In genomic region chr14:48744202-48744601, GRCh38 we compare ENCODE assay signal across 11 cellular contexts.
"Had no signal": no experiment of that assay in that cellular context is flagged by ENCODE, and none has a peak within 500 bp of the region (broad histone marks: within the 10 kb centered on the region; RNA-seq: fewer than 3 reads in every experiment).

No MANE protein-coding gene starts in this region.

- H3K4me3 ChIP-seq: GM23248, GM23338, HAP-1 had no signal

- ATAC-seq: GM23338, HCT116 had no signal

- H3K36me3 ChIP-seq: HAP-1 had no signal

- H3K27ac ChIP-seq: GM23248 had no signal

- FAIRE-seq: H1, H54 had no signal

- H2AFZ ChIP-seq: GM23248, GM23338 had no signal

- H3K4me2 ChIP-seq: GM23338 had no signal

- H3K9ac ChIP-seq: GM23248 had no signal

- H3K9me3 ChIP-seq: HAP-1 had no signal

- DNase-seq: GM23248, GOT3, H7, H9, HCEC 1CT, HFFc6 had no signal
